In the genomic region with DNA sequence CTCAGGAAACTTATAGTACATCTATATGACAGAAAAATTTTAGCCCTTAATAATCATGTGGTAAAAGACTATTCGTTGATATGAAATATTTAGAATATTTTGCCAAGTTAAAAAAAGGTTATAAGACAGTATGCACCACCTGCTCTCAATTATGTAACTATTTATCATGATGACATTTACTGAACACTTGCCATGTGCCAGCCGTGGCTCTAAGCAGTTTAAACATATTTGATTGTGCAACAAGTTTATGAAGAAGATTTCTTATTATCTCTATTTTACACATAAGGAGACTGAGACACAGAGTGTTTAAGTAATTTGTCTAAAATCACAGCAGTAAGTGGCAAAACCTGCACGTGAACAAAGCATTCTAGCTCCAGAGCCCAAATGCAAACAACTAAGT, we compare ENCODE assay signal across 21 cellular contexts.
DNase-seq lines count a peak whose midpoint lies in the region; ATAC-seq and TF ChIP-seq lines count a peak whose summit lies in the region.
"Had no signal": no experiment of that assay in that cellular context is flagged by ENCODE, and none has a peak within 500 bp of the region (broad histone marks: within the 10 kb centered on the region; RNA-seq: fewer than 3 reads in every experiment).

No MANE protein-coding gene starts in this region.

- H3K9me3 Mint-ChIP-seq in activated T-helper 17 cell treated with anti-CD3 and anti-CD28 coated beads, Interleukin-2, amount 50 U/mL, for 72 hours: no peaks in the 10 kb centered on the region
- H3K9me3 Mint-ChIP-seq: activated T-helper 2 cell treated with anti-CD3 and anti-CD28 coated beads, Interferon-gamma antibody, Interleukin-2, Interleukin-4, amounts not matched to agents 10 μg/mL and 5 μg/mL and 100 μg/mL, durations not matched to agents 14 hours and 24 hours and 36 hours; effector memory CD8-positive, alpha-beta T cell had no signal

- H3K27ac Mint-ChIP-seq in activated T-helper 17 cell treated with anti-CD3 and anti-CD28 coated beads, Interleukin-2, amount 50 U/mL, for 72 hours: no peak overlapping the region
- H3K27ac Mint-ChIP-seq: activated T-helper 2 cell treated with anti-CD3 and anti-CD28 coated beads, Interferon-gamma antibody, Interleukin-2, Interleukin-4, amounts not matched to agents 10 μg/mL and 5 μg/mL and 100 μg/mL, durations not matched to agents 14 hours and 24 hours and 36 hours; effector memory CD8-positive, alpha-beta T cell had no signal

- POLR2A ChIA-PET in AG04449 (lab: Yijun Ruan, JAX): no interaction called here

- peaks cover 3% of the 10 kb centered on the region for H3K27me3 Mint-ChIP-seq in activated T-helper 17 cell treated with anti-CD3 and anti-CD28 coated beads, Interleukin-2, amount 50 U/mL, for 72 hours
- H3K27me3 Mint-ChIP-seq: effector memory CD8-positive, alpha-beta T cell had no signal

- H3K27ac ChIP-seq in SJCRH30 (peak overlapping the region; percentile 37), breast epithelium (no peak overlapping the region)
- H3K27ac ChIP-seq: KMS-11, lower lobe of right lung, parathyroid adenoma had no signal

- TF ChIP-seq CTCF in AG04449 (IDR thresholded peaks at IDR 0.05; ENCODE audit: insufficient read depth, low read length, missing control alignments) (no peak), foreskin fibroblast (IDR thresholded peaks at IDR 0.05; ENCODE audit: low read depth, low read length) (no peak), breast epithelium (IDR thresholded peaks at IDR 0.05) (no peak)

- no peaks in the 10 kb centered on the region for H3K27me3 ChIP-seq in SJCRH30
- H3K27me3 ChIP-seq in breast epithelium: no peaks in the 10 kb centered on the region
- H3K27me3 ChIP-seq: BE2C had no signal

- DNase-seq in AG04449 (ENCODE audit: low read depth, low spot score): peak; percentile 14
- DNase-seq in GM03348 (ENCODE audit: low spot score): peak; percentile 42
- DNase-seq in SJCRH30: peak in 1 of 2 experiments; percentile 51
- peak; percentile 23 to 69 for DNase-seq in foreskin fibroblast
- DNase-seq in COLO829 (ENCODE audit: low spot score): no peak
- no peak for DNase-seq in breast epithelium (ENCODE audit: low spot score in 2 of 2)
- DNase-seq: effector memory CD8-positive, alpha-beta T cell; foreskin melanocyte; lower lobe of right lung; NCI-H1092; NCI-H2227 treated with DMSO at 0.1 percent for 48 hours; SIG-M5; stimulated activated CD4-positive, alpha-beta T cell treated with anti-CD3 and anti-CD28 coated beads, Interleukin-4, amount 100 ng/mL, for 4 hours; stimulated activated CD8-positive, alpha-beta memory T cell treated with anti-CD3 and anti-CD28 coated beads, Interleukin-4, amount 100 ng/mL, for 48 hours had no signal

- H3K4me3 ChIP-seq in AG04449 (ENCODE audit: low read depth, low read length) (no peak overlapping the region), SJCRH30 (peak overlapping the region; percentile 2; the same call in 1 of the 2 replicates), foreskin fibroblast (ENCODE audit: low read depth in 1 of 2, low read length in 2 of 2) (no peak overlapping the region), breast epithelium (no peak overlapping the region)
- H3K4me3 ChIP-seq: HAP-1, lower lobe of right lung had no signal

- H3K4me3 Mint-ChIP-seq in activated T-helper 17 cell treated with anti-CD3 and anti-CD28 coated beads, Interleukin-2, amount 50 U/mL, for 72 hours: no peak overlapping the region
- H3K4me3 Mint-ChIP-seq: effector memory CD8-positive, alpha-beta T cell had no signal

- H3K36me3 ChIP-seq in SJCRH30: no peaks in the 10 kb centered on the region
- no peaks in the 10 kb centered on the region for H3K36me3 ChIP-seq in breast epithelium
- H3K36me3 ChIP-seq: BE2C, HAP-1, lower lobe of right lung had no signal

- H3K9me3 ChIP-seq in SJCRH30 (replicated peaks) (no peaks in the 10 kb centered on the region), breast epithelium (no peaks in the 10 kb centered on the region)
- H3K9me3 ChIP-seq: BE2C, HAP-1, lower lobe of right lung had no signal

- intact Hi-C loops in breast epithelium (cut with DNase I; ENCODE audit: low total_unique reads): no loop called here

- no peak for TF ChIP-seq POLR2A in breast epithelium (IDR thresholded peaks at IDR 0.05)

- no peak for ATAC-seq in activated T-helper 17 cell treated with anti-CD3 and anti-CD28 coated beads, Interleukin-2, amount 50 U/mL, for 72 hours (replicated peaks)
- no peak for ATAC-seq in GM21447 (IDR thresholded peaks at IDR 0.05; ENCODE audit: unreplicated experiment)
- ATAC-seq: effector memory CD8-positive, alpha-beta T cell; lower lobe of right lung had no signal

- CTCF ChIA-PET in AG04449 (lab: Yijun Ruan, JAX): interaction anchor here (1.2 to 1.3 kb wide), 2 partner anchors 9 to 12 kb away, joined by 4 to 8 read pairs; no protein-coding TSS in a partner anchor

- peaks cover 10% of the 10 kb centered on the region for H3K4me1 Mint-ChIP-seq in activated T-helper 17 cell treated with anti-CD3 and anti-CD28 coated beads, Interleukin-2, amount 50 U/mL, for 72 hours

- H3K4me1 ChIP-seq in SJCRH30 (peaks cover 21% of the 10 kb centered on the region), breast epithelium (no peaks in the 10 kb centered on the region)
- H3K4me1 ChIP-seq: HAP-1 had no signal

- no peaks in the 10 kb centered on the region for H3K36me3 Mint-ChIP-seq in activated T-helper 17 cell treated with anti-CD3 and anti-CD28 coated beads, Interleukin-2, amount 50 U/mL, for 72 hours (ENCODE audit: low read depth)

Comparison
In these comparisons a context has a peak if more than half of its experiments do, and no peak if none do; other contexts are left out.
1. DNase-seq: peak in AG04449 (single experiment), GM03348 (single experiment) and foreskin fibroblast (2 of 2); none in COLO829 (single experiment) and breast epithelium (0 of 2).